In the genomic region with DNA sequence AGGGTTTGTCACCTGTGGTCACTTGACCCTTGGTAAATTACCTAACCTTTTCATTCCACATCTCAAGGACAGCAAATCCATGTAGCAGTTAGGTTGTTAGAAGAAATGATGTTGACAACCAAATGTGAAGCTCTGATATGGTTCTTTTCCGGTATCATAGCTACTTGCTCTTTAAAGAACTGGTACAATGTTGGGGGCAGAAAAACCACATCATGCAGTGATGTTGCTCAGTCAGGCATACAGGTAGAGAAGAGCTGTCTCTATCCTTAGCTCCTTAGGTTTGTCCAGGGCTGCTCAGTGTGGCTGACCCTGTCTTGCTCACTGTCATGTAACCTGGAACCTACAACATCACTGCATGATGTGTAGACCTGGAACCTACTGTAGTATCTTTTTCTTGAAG, we compare ENCODE assay signal across 17 cellular contexts.
DNase-seq lines count a peak whose midpoint lies in the region; ATAC-seq and TF ChIP-seq lines count a peak whose summit lies in the region.
"Had no signal": no experiment of that assay in that cellular context is flagged by ENCODE, and none has a peak within 500 bp of the region (broad histone marks: within the 10 kb centered on the region; RNA-seq: fewer than 3 reads in every experiment).

No MANE protein-coding gene starts in this region.

- peaks cover 21% of the 10 kb centered on the region for H3K4me1 Mint-ChIP-seq in type B pancreatic cell (ENCODE audit: unreplicated experiment)

- WGBS in esophagus, 2 donors, result 51 to 97% methylated on average over 1 of the region's 1 CpG

- intact Hi-C loops in HCT116 (cut with micrococcal nuclease), result no loop called here

- in situ Hi-C loops in G401 (cut with HindIII; ENCODE audit: low sequenced_read_pairs), result no loop called here

- no peaks in the 10 kb centered on the region for H3K9me2 ChIP-seq in HCT116 (ENCODE audit: insufficient read depth)

- H3K4me2 ChIP-seq in HCT116 (ENCODE audit: low read length), result no peak overlapping the region

- H3K4me3 ChIP-seq in HCT116 (replicated peaks in 1 of 2; ENCODE audit: low read depth in 1 of 2, low read length in 2 of 2), result no peak overlapping the region
- H3K4me3 ChIP-seq in esophagus (ENCODE audit: low read depth in 1 of 2, low read length in 2 of 2), result no peak overlapping the region
- H3K4me3 ChIP-seq: MG63, SK-N-MC had no signal

- no peaks in the 10 kb centered on the region for H3K79me2 ChIP-seq in HCT116 (ENCODE audit: insufficient read depth, low read length)

- BruUV-seq in HCT116 (replicated peaks; lab: Mats Ljungman, UMichigan), result no TSS peak

- no peak overlapping the region for H3K9ac ChIP-seq in HCT116 (ENCODE audit: low read length)

- H3K27me3 ChIP-seq in HCT116 (ENCODE audit: insufficient read depth, low read length) (no peaks in the 10 kb centered on the region), esophagus (ENCODE audit: control insufficient read depth in 1 of 2, insufficient read depth in 2 of 2, low read length in 2 of 2) (no peaks in the 10 kb centered on the region)
- H3K27me3 ChIP-seq: MG63 had no signal

- H3K9me3 Mint-ChIP-seq in type B pancreatic cell, result peaks cover 6% of the 10 kb centered on the region

- no peak overlapping the region for H2AFZ ChIP-seq in HCT116 (ENCODE audit: low read depth, low read length, poor library complexity, severe bottlenecking)

- no peaks in the 10 kb centered on the region for H3K9me3 ChIP-seq in HCT116 (ENCODE audit: control insufficient read depth in 1 of 2, insufficient read depth in 1 of 2, low read depth in 1 of 2, low read length in 2 of 2)
- no peaks in the 10 kb centered on the region for H3K9me3 ChIP-seq in esophagus (ENCODE audit: control insufficient read depth in 2 of 2, insufficient read depth in 1 of 2, low read depth in 1 of 2, low read length in 1 of 2)
- H3K9me3 ChIP-seq: MG63 had no signal

- no peak for DNase-seq in HCT116 (ENCODE audit: low read depth, low spot score)
- no peak for DNase-seq in type B pancreatic cell (ENCODE audit: extremely low spot score, unreplicated experiment)
- DNase-seq in G401 (ENCODE audit: low spot score), result no peak
- no peak for DNase-seq in NCI-H1417 treated with DMSO at 0.1 percent for 48 hours (lab: John Stamatoyannopoulos, UW)
- DNase-seq: C1 segment of cervical spinal cord, IMR-90, MG63, NCI-H1092, NCI-H146, NCI-H2081 treated with DMSO at 0.1 percent for 48 hours, NCI-H446 treated with DMSO at 0.1 percent for 48 hours, SHP77 had no signal

- TF ChIP-seq RAD21 in HCT116 (IDR thresholded peaks at IDR 0.05; ENCODE audit: low read depth), result no peak

- H4K20me1 ChIP-seq in HCT116 (ENCODE audit: insufficient read depth), result no peaks in the 10 kb centered on the region

- CTCF ChIA-PET in HCT116 (lab: Charles Lee), result no interaction called here

- no peak for TF ChIP-seq POLR2A in HCT116 (IDR thresholded peaks at IDR 0.05; ENCODE audit: borderline replicate concordance, extremely low read depth, insufficient read depth, insufficient read length)

- H3K36me3 ChIP-seq in HCT116 (ENCODE audit: control insufficient read depth in 1 of 2, insufficient read depth in 2 of 2, low read length in 2 of 2), result no peaks in the 10 kb centered on the region
- H3K36me3 ChIP-seq in esophagus (ENCODE audit: control insufficient read depth in 2 of 2, insufficient read depth in 2 of 2, low read length in 1 of 2), result no peaks in the 10 kb centered on the region
- H3K36me3 ChIP-seq: MG63 had no signal

- peak overlapping the region; percentile 65 for H3K27ac Mint-ChIP-seq in type B pancreatic cell

- RAD21 ChIA-PET in HCT116 (lab: Charles Lee; ENCODE audit: low non-redundant PET in 1 of 2, low total read pairs in 2 of 2, uncharacterized antibody in 2 of 2, unreplicated experiment in 2 of 2), result no interaction called here

- no peak overlapping the region for H3K4me3 Mint-ChIP-seq in type B pancreatic cell

- ATAC-seq in GM18870 (IDR thresholded peaks at IDR 0.05; ENCODE audit: unreplicated experiment), result peak; percentile 43
- ATAC-seq in HCT116, result no peak
- ATAC-seq in GM21723 (IDR thresholded peaks at IDR 0.05; ENCODE audit: unreplicated experiment), result no peak

- TF ChIP-seq CTCF in HCT116 (IDR thresholded peaks at IDR 0.05 in 2 of 3, conservative IDR thresholded peaks at IDR 0.05 in 1 of 3; ENCODE audit: borderline replicate concordance in 1 of 3, insufficient read depth in 1 of 3, low read depth in 2 of 3, low read length in 2 of 3) (no peak), type B pancreatic cell (conservative IDR thresholded peaks at IDR 0.05) (no peak)

- H3K27ac ChIP-seq in HCT116 (ENCODE audit: low read depth, low read length) (peak overlapping the region; percentile 68), esophagus (ENCODE audit: low read depth in 2 of 2, low read length in 1 of 2) (peak overlapping the region; percentile 93 to 95)
- H3K27ac ChIP-seq: HL-60, SK-N-MC had no signal

- peaks cover 3% of the 10 kb centered on the region for H3K27me3 Mint-ChIP-seq in type B pancreatic cell

- POLR2A ChIA-PET in HCT116 (lab: Charles Lee), result no interaction called here

- peaks cover 50 to 52% of the 10 kb centered on the region in 2 experiments for H3K4me1 ChIP-seq in HCT116 (ENCODE audit: control insufficient read depth in 1 of 2, insufficient read depth in 2 of 2, low read length in 2 of 2)
- peaks cover 0 to 11% of the 10 kb centered on the region in 2 donors for H3K4me1 ChIP-seq in esophagus (ENCODE audit: control insufficient read depth in 2 of 2, insufficient read depth in 2 of 2, low read length in 1 of 2)

- H3K36me3 Mint-ChIP-seq in type B pancreatic cell, result peaks cover 7% of the 10 kb centered on the region

TF ChIP-seq in HCT116, 20 proteins besides CTCF, POLR2A, EP300 and RAD21:
- TF ChIP-seq ZBTB33 (IDR thresholded peaks at IDR 0.05; ENCODE audit: extremely low read depth, insufficient replicate concordance, low read length) (no peak), POLR2AphosphoS5 (IDR thresholded peaks at IDR 0.05; ENCODE audit: low read depth, low read length) (no peak), TCF7L2 (IDR thresholded peaks at IDR 0.05; ENCODE audit: borderline replicate concordance, extremely low read depth, insufficient read depth, insufficient read length) (no peak), EZH2phosphoT487 (IDR thresholded peaks at IDR 0.05; ENCODE audit: borderline replicate concordance) (no peak), ZFX (IDR thresholded peaks at IDR 0.05) (no peak), CEBPB (IDR thresholded peaks at IDR 0.05; ENCODE audit: low read depth) (no peak)
